Comparison of ENCODE assay signal across 16 cellular contexts in the genomic region with DNA sequence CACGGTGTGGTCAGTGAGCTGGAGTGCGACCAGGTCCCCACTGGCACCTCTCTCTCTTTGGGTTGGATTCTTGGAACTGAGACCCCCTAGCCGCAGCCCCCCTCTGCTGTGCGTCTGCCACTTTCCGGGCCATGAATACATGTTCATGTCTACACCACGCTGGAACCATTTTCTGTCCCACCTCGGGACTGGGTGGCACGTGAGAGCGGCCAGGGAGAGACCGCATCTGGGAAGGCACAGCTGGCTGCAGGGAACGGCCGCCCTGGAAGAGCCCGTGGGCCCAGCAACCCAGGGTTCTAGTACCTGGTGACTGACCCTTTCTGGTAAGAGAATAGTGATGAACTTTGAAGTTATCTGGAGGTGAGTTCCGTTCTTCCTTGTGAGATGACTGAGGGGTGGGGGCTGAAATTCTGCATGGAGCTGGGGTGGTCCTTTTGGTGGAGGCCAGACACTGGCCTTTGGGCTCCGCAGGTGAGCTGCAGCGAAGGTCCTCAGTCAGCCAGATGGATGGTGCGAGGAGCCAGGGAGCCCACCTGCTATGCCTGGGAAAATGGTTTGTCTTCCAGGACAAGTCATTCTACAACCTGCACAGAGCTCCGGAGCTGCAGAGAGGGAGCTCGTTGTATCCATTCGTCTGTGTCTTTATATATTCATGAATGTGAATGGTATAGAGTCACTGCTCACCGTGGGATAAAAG.
DNase-seq lines count a peak whose midpoint lies in the region; ATAC-seq and TF ChIP-seq lines count a peak whose summit lies in the region.
"Had no signal": no experiment of that assay in that cellular context is flagged by ENCODE, and none has a peak within 500 bp of the region (broad histone marks: within the 10 kb centered on the region; RNA-seq: fewer than 3 reads in every experiment).

No MANE protein-coding gene starts in this region.

- no peak overlapping the region for H3K27ac Mint-ChIP-seq in type B pancreatic cell
- H3K27ac Mint-ChIP-seq: HFFc6 had no signal

- no peak overlapping the region for H3K4me3 ChIP-seq in Peyer's patch

- no peaks in the 10 kb centered on the region for H3K9me3 ChIP-seq in Peyer's patch

- no peaks in the 10 kb centered on the region for H3K36me3 ChIP-seq in Peyer's patch

- peaks cover 7% of the 10 kb centered on the region for H3K4me1 Mint-ChIP-seq in type B pancreatic cell (ENCODE audit: unreplicated experiment)

- H3K27me3 ChIP-seq in Peyer's patch, result no peaks in the 10 kb centered on the region

- peaks cover 6% of the 10 kb centered on the region for H3K9me3 Mint-ChIP-seq in type B pancreatic cell

- H3K4me3 Mint-ChIP-seq in type B pancreatic cell, result no peak overlapping the region
- H3K4me3 Mint-ChIP-seq: HFFc6 had no signal

- DNase-seq in D341Med (ENCODE audit: low spot score) (peak; percentile 6), Peyer's patch (peak in 2 of 3 donors; percentile 19 to 32), left lobe of liver (ENCODE audit: low spot score) (peak; percentile 33), superior temporal gyrus (ENCODE audit: extremely low spot score) (peak; percentile 58), type B pancreatic cell (ENCODE audit: extremely low spot score, unreplicated experiment) (no peak), UCSD-AML1 (lab: John Stamatoyannopoulos, UW; ENCODE audit: unreplicated experiment) (no peak)
- DNase-seq: HFFc6, Karpas-422, MM.1S, NCI-H1105 treated with DMSO at 0.1 percent for 48 hours, NCI-H187, NCI-H2171, NCI-H446 treated with DMSO at 0.1 percent for 48 hours, NCI-H774, SHP77 had no signal

- H3K27me3 Mint-ChIP-seq in type B pancreatic cell, result peaks cover 6% of the 10 kb centered on the region

- no peak overlapping the region for H3K27ac ChIP-seq in Peyer's patch

- TF ChIP-seq CTCF in Peyer's patch (IDR thresholded peaks at IDR 0.05) (no peak), type B pancreatic cell (conservative IDR thresholded peaks at IDR 0.05) (no peak)

- TF ChIP-seq POLR2A in Peyer's patch (IDR thresholded peaks at IDR 0.05), result no peak

- H3K4me1 ChIP-seq in Peyer's patch, result no peaks in the 10 kb centered on the region

- no peaks in the 10 kb centered on the region for H3K36me3 Mint-ChIP-seq in type B pancreatic cell

- ATAC-seq in left lobe of liver, result no peak
- ATAC-seq in HG02884 (IDR thresholded peaks at IDR 0.05; ENCODE audit: unreplicated experiment), result no peak

Comparison
In these comparisons a context has a peak if more than half of its experiments do, and no peak if none do; other contexts are left out.
1. DNase-seq: peak in D341Med (single experiment), Peyer's patch (2 of 3), left lobe of liver (single experiment) and superior temporal gyrus (single experiment); none in type B pancreatic cell (single experiment) and UCSD-AML1 (single experiment).